ENCODE assay signal across 2 cellular contexts in the genomic region with DNA sequence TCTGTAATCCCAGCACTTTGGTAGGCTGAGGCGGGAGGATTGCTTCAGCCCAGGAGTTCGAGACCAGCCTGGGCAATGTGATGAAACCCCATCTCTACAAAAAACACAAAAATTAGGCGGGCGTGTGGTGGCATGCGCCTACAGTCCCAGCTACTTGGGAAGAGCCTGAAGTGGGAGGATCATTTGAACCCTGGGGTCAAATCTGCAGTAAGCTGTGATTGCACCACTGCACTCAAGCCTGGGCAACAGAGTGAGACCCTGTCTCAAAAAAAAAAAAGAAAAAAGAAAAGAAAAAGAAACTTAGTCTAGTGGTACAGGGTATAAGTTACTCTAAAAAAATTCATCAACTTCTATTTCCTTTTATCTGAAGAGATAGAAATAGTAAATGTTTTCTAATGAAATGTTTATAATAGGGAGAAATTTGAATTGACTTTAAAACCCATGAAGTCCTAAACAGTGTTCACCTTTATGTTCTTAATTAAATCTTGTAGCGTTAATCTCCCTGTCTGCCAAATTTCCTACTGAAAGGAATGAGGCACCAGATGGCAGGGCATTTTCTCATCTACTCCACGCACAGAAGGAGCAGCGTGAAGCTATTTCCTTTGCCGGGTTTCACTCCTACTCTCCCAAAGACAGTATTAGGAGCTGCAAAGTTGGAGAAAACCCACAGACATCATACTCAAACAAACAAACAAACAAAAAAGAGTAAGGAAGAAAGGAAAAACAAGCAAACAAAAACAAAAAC.
TF ChIP-seq lines count a peak whose summit lies in the region.

No MANE protein-coding gene starts in this region.

TF ChIP-seq in HepG2, 621 proteins besides CTCF, POLR2A, EP300 and RAD21:
- TF ChIP-seq ZBTB1 (CRISPR knock-in tag; IDR thresholded peaks at IDR 0.05; ENCODE audit: borderline replicate concordance) (no peak), ZFYVE20 (CRISPR knock-in tag; IDR thresholded peaks at IDR 0.05; ENCODE audit: borderline replicate concordance, low read depth) (no peak), ZNF335 (CRISPR knock-in tag; IDR thresholded peaks at IDR 0.05) (no peak), ZNF121 (CRISPR knock-in tag; IDR thresholded peaks at IDR 0.05) (peak; percentile 88), PHF21A (CRISPR knock-in tag; IDR thresholded peaks at IDR 0.05) (no peak), ZNF724P (CRISPR knock-in tag; IDR thresholded peaks at IDR 0.05; ENCODE audit: borderline replicate concordance) (no peak), ZNF629 (CRISPR knock-in tag; conservative IDR thresholded peaks at IDR 0.05) (peak; percentile 20; the same call in 1 of the 2 replicates), FOSL1 (CRISPR knock-in tag; IDR thresholded peaks at IDR 0.05; ENCODE audit: borderline replicate concordance) (no peak), GTF3A (CRISPR knock-in tag; conservative IDR thresholded peaks at IDR 0.05) (no peak), ZNF607 (CRISPR knock-in tag; IDR thresholded peaks at IDR 0.05; ENCODE audit: borderline replicate concordance) (no peak), MLLT10 (CRISPR knock-in tag; IDR thresholded peaks at IDR 0.05) (no peak), TOPORS (CRISPR knock-in tag; IDR thresholded peaks at IDR 0.05) (no peak)
- TF ChIP-seq, protein P1, sequence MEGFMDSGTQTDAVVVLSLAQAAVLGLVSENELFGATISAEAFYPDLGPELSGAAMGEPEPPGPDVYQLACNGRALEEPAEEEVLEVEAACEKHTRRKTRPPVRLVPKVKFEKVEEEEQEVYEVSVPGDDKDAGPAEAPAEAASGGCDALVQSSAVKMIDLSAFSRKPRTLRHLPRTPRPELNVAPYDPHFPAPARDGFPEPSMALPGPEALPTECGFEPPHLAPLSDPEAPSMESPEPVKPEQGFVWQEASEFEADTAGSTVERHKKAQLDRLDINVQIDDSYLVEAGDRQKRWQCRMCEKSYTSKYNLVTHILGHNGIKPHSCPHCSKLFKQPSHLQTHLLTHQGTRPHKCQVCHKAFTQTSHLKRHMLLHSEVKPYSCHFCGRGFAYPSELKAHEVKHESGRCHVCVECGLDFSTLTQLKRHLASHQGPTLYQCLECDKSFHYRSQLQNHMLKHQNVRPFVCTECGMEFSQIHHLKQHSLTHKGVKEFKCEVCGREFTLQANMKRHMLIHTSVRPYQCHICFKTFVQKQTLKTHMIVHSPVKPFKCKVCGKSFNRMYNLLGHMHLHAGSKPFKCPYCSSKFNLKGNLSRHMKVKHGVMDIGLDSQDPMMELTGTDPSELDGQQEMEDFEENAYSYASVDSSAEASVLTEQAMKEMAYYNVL (CRISPR knock-in tag; IDR thresholded peaks at IDR 0.05; ENCODE audit: borderline replicate concordance): no peak
- TF ChIP-seq, protein P2, sequence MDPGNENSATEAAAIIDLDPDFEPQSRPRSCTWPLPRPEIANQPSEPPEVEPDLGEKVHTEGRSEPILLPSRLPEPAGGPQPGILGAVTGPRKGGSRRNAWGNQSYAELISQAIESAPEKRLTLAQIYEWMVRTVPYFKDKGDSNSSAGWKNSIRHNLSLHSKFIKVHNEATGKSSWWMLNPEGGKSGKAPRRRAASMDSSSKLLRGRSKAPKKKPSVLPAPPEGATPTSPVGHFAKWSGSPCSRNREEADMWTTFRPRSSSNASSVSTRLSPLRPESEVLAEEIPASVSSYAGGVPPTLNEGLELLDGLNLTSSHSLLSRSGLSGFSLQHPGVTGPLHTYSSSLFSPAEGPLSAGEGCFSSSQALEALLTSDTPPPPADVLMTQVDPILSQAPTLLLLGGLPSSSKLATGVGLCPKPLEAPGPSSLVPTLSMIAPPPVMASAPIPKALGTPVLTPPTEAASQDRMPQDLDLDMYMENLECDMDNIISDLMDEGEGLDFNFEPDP (CRISPR knock-in tag; conservative IDR thresholded peaks at IDR 0.05): no peak
- TF ChIP-seq, protein P3, sequence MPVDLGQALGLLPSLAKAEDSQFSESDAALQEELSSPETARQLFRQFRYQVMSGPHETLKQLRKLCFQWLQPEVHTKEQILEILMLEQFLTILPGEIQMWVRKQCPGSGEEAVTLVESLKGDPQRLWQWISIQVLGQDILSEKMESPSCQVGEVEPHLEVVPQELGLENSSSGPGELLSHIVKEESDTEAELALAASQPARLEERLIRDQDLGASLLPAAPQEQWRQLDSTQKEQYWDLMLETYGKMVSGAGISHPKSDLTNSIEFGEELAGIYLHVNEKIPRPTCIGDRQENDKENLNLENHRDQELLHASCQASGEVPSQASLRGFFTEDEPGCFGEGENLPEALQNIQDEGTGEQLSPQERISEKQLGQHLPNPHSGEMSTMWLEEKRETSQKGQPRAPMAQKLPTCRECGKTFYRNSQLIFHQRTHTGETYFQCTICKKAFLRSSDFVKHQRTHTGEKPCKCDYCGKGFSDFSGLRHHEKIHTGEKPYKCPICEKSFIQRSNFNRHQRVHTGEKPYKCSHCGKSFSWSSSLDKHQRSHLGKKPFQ (CRISPR knock-in tag; IDR thresholded peaks at IDR 0.05; ENCODE audit: insufficient replicate concordance): no peak
- TF ChIP-seq, protein P4, sequence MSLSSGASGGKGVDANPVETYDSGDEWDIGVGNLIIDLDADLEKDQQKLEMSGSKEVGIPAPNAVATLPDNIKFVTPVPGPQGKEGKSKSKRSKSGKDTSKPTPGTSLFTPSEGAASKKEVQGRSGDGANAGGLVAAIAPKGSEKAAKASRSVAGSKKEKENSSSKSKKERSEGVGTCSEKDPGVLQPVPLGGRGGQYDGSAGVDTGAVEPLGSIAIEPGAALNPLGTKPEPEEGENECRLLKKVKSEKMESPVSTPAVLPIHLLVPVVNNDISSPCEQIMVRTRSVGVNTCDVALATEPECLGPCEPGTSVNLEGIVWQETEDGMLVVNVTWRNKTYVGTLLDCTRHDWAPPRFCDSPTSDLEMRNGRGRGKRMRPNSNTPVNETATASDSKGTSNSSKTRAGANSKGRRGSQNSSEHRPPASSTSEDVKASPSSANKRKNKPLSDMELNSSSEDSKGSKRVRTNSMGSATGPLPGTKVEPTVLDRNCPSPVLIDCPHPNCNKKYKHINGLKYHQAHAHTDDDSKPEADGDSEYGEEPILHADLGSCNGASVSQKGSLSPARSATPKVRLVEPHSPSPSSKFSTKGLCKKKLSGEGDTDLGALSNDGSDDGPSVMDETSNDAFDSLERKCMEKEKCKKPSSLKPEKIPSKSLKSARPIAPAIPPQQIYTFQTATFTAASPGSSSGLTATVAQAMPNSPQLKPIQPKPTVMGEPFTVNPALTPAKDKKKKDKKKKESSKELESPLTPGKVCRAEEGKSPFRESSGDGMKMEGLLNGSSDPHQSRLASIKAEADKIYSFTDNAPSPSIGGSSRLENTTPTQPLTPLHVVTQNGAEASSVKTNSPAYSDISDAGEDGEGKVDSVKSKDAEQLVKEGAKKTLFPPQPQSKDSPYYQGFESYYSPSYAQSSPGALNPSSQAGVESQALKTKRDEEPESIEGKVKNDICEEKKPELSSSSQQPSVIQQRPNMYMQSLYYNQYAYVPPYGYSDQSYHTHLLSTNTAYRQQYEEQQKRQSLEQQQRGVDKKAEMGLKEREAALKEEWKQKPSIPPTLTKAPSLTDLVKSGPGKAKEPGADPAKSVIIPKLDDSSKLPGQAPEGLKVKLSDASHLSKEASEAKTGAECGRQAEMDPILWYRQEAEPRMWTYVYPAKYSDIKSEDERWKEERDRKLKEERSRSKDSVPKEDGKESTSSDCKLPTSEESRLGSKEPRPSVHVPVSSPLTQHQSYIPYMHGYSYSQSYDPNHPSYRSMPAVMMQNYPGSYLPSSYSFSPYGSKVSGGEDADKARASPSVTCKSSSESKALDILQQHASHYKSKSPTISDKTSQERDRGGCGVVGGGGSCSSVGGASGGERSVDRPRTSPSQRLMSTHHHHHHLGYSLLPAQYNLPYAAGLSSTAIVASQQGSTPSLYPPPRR (CRISPR knock-in tag; IDR thresholded peaks at IDR 0.05; ENCODE audit: borderline replicate concordance): no peak

TF ChIP-seq in endothelial cell of umbilical vein, 7 proteins besides CTCF, POLR2A, EP300 and RAD21:
- TF ChIP-seq JUN (IDR thresholded peaks at IDR 0.05; ENCODE audit: borderline replicate concordance, insufficient read depth, insufficient read length, low read depth) (no peak), POLR2AphosphoS5 (IDR thresholded peaks at IDR 0.05; ENCODE audit: insufficient read depth, low read depth, low read length) (no peak), GATA2 (IDR thresholded peaks at IDR 0.05; ENCODE audit: insufficient read depth, insufficient read length, low read depth, low read length) (no peak), MYC (IDR thresholded peaks at IDR 0.05; ENCODE audit: low read depth, low read length) (no peak), FOS (IDR thresholded peaks at IDR 0.05; ENCODE audit: borderline replicate concordance, insufficient read depth, low read length) (no peak), EZH2 (IDR thresholded peaks at IDR 0.05; ENCODE audit: borderline replicate concordance, low read depth, low read length, severe bottlenecking) (no peak)
- TF ChIP-seq, protein P5, sequence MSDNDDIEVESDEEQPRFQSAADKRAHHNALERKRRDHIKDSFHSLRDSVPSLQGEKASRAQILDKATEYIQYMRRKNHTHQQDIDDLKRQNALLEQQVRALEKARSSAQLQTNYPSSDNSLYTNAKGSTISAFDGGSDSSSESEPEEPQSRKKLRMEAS (IDR thresholded peaks at IDR 0.05; ENCODE audit: insufficient read depth, insufficient read length): no peak
TF ChIP-seq in endothelial cell of umbilical vein: peak in this region for 0.
